Comparison of ENCODE assay signal across 8 cellular contexts in genomic region chr15:58066042-58066867, GRCh38. TPM values are rescaled to one million over a fixed set of nuclear protein-coding genes. Genes with fewer than 3 reads are reported as not detected.
A peak's percentile ranks its signal among the peaks of the same experiment; 100 is the strongest.
DNase-seq lines count a peak whose midpoint lies in the region; ATAC-seq, FAIRE-seq and TF ChIP-seq lines count a peak whose summit lies in the region.

No MANE protein-coding gene starts in this region.

- H3K4me1 ChIP-seq in astrocyte (ENCODE audit: insufficient read depth, low read length) (no peaks in the 10 kb centered on the region), hepatocyte (ENCODE audit: insufficient read depth) (no peaks in the 10 kb centered on the region), psoas muscle (no peaks in the 10 kb centered on the region)

- H3K4me3 Mint-ChIP-seq in astrocyte (ENCODE audit: unreplicated experiment), result peak overlapping the region; percentile 64

- no peak overlapping the region for H3K27ac Mint-ChIP-seq in astrocyte (ENCODE audit: unreplicated experiment)

- H3K9ac ChIP-seq in astrocyte (ENCODE audit: low read length), result no peak overlapping the region

- 8% methylated on average over 32 of the region's 59 CpGs for WGBS in hepatocyte (ENCODE audit: low lambda C conversion rate, missing lambda C conversion rate)
- 7 to 8% (median 8%) methylated on average over 38 to 59 of the region's 59 CpGs for WGBS in psoas muscle, 3 donors

- no peaks in the 10 kb centered on the region for H3K79me2 ChIP-seq in astrocyte (ENCODE audit: insufficient read depth, low read length)
- H3K79me2 ChIP-seq in hepatocyte, result no peaks in the 10 kb centered on the region

- H2AFZ ChIP-seq in astrocyte (ENCODE audit: low read depth, low read length) (peak overlapping the region; percentile 79), hepatocyte (peak overlapping the region; percentile 91)

- H3K4me1 Mint-ChIP-seq in astrocyte (ENCODE audit: low read depth, unreplicated experiment), result no peaks in the 10 kb centered on the region

- peaks cover 35% of the 10 kb centered on the region for H3K27me3 ChIP-seq in AG04450 (ENCODE audit: control insufficient read depth, insufficient read depth, low read length)
- peaks cover 63% of the 10 kb centered on the region for H3K27me3 ChIP-seq in astrocyte (ENCODE audit: insufficient read depth, low read length)
- peaks cover 65% of the 10 kb centered on the region for H3K27me3 ChIP-seq in hepatocyte
- peaks cover 0 to 68% (median 9%) of the 10 kb centered on the region in 3 donors for H3K27me3 ChIP-seq in psoas muscle (ENCODE audit: insufficient read depth in 3 of 3, low read length in 2 of 3)

- intact Hi-C loops in psoas muscle (cut with DNase I), result loop anchor here in 1 of 2 donors (5.0 kb wide), 3 partner anchors 199 to 509 kb away; no protein-coding TSS in a partner anchor

- H3K4me3 ChIP-seq in AG04450 (ENCODE audit: low read depth, low read length), result peak overlapping the region; percentile 42
- H3K4me3 ChIP-seq in astrocyte (ENCODE audit: insufficient read depth, low read depth, low read length), result no peak overlapping the region
- H3K4me3 ChIP-seq in hepatocyte, result peak overlapping the region; percentile 59
- H3K4me3 ChIP-seq in psoas muscle, result peak overlapping the region; percentile 64

- H4K20me1 ChIP-seq in astrocyte (ENCODE audit: insufficient read depth, low read length) (no peaks in the 10 kb centered on the region), hepatocyte (ENCODE audit: insufficient read depth, poor library complexity, severe bottlenecking) (no peaks in the 10 kb centered on the region)

- H3K4me2 ChIP-seq in astrocyte (ENCODE audit: low read length) (peak overlapping the region; percentile 82), hepatocyte (peak overlapping the region; percentile 100)

- H3K9me3 ChIP-seq in AG04450 (ENCODE audit: control insufficient read depth, insufficient read depth, low read length), result peaks cover 8% of the 10 kb centered on the region; the same call in 1 of the 2 replicates
- no peaks in the 10 kb centered on the region for H3K9me3 ChIP-seq in astrocyte (ENCODE audit: insufficient read depth, low read depth, low read length)
- no peaks in the 10 kb centered on the region for H3K9me3 ChIP-seq in hepatocyte (ENCODE audit: low read depth)
- no peaks in the 10 kb centered on the region for H3K9me3 ChIP-seq in psoas muscle

- CTCF ChIA-PET in AG04450 (lab: Charles Lee) (interaction anchor here (0.6 to 2.5 kb wide), 35 partner anchors 8 to 1463 kb away, joined by 3 to 23 read pairs (median 4); no protein-coding TSS in a partner anchor), RWPE1 (lab: Yijun Ruan, JAX) (interaction anchor here (0.5 to 3.5 kb wide), 45 partner anchors 8 to 1565 kb away, joined by 3 to 38 read pairs (median 4); no protein-coding TSS in a partner anchor)

- DNase-seq in AG04450 (ENCODE audit: low read depth, low spot score) (no peak), GM20000 (ENCODE audit: low spot score) (peak; percentile 79), RWPE1 (ENCODE audit: low spot score) (peak; percentile 71), astrocyte (ENCODE audit: low read depth) (no peak), hepatocyte (ENCODE audit: low spot score) (peak; percentile 87), psoas muscle (peak; percentile 65 to 82)
- DNase-seq in effector CD4-positive, alpha-beta T cell, result no peak

- H3K36me3 Mint-ChIP-seq in astrocyte (ENCODE audit: low read depth, unreplicated experiment), result no peaks in the 10 kb centered on the region

- H3K27me3 Mint-ChIP-seq in astrocyte (ENCODE audit: low read depth, unreplicated experiment), result peaks cover 56% of the 10 kb centered on the region

- POLR2A ChIA-PET in AG04450 (lab: Yijun Ruan, JAX) (no interaction called here), RWPE1 (lab: Yijun Ruan, JAX; ENCODE audit: low non-redundant PET) (no interaction called here)

- H3K9me3 Mint-ChIP-seq in astrocyte (ENCODE audit: unreplicated experiment), result peaks cover 2% of the 10 kb centered on the region

- H3K27ac ChIP-seq in AG04450 (ENCODE audit: low read depth, low read length) (no peak overlapping the region), RWPE1 (no peak overlapping the region), astrocyte (ENCODE audit: low read depth, low read length) (no peak overlapping the region), hepatocyte (no peak overlapping the region), psoas muscle (no peak overlapping the region)

- peak; percentile 69 for TF ChIP-seq CTCF in AG04450 (IDR thresholded peaks at IDR 0.05; ENCODE audit: low read depth, low read length)
- TF ChIP-seq CTCF in GM20000 (IDR thresholded peaks at IDR 0.05; ENCODE audit: extremely low read depth, missing control alignments), result peak; percentile 88
- TF ChIP-seq CTCF in RWPE1 (conservative IDR thresholded peaks at IDR 0.05; ENCODE audit: low read depth), result peak; percentile 98
- peak; percentile 51 for TF ChIP-seq CTCF in astrocyte (IDR thresholded peaks at IDR 0.05; ENCODE audit: insufficient read depth, low read depth, low read length)
- peak; percentile 87 for TF ChIP-seq CTCF in hepatocyte (IDR thresholded peaks at IDR 0.05; ENCODE audit: poor library complexity)
- TF ChIP-seq CTCF in psoas muscle (IDR thresholded peaks at IDR 0.05), result peak; percentile 79

- H3K36me3 ChIP-seq in astrocyte (ENCODE audit: insufficient read depth, low read length) (no peaks in the 10 kb centered on the region), hepatocyte (replicated peaks; ENCODE audit: insufficient read depth, low read depth) (no peaks in the 10 kb centered on the region), psoas muscle (ENCODE audit: insufficient read depth in 1 of 2, low read depth in 1 of 2) (no peaks in the 10 kb centered on the region)

- ATAC-seq in psoas muscle (peak; percentile 91 to 96 (median 92)), GM21529 (IDR thresholded peaks at IDR 0.05; ENCODE audit: unreplicated experiment) (no peak)

- FAIRE-seq in astrocyte (lab: Jason Lieb, UNC), result no peak

- H3K9me2 ChIP-seq in hepatocyte (replicated peaks; ENCODE audit: insufficient read depth), result no peaks in the 10 kb centered on the region

RNA-seq across cellular contexts. Expression of gene ALDH1A2, which starts 0.7 kb away (rescaled TPM):
- polyA plus RNA-seq in AG04450 (2011; rRNA removed) (0.68 and 0.77 TPM in 2 replicates), hepatocyte (3.0 and 7.2 TPM in 2 replicates), psoas muscle (1 to 10 TPM in 1 of 3 donors, under 1 TPM in 2; 0.74 to 1.9 (median 0.80) TPM)
- polyA minus RNA-seq in AG04450 (2011; rRNA and poly(A)+ RNA removed), result 1.1 and 1.6 TPM in 2 replicates
- total RNA-seq in astrocyte (0.98 and 1.7 TPM in 2 replicates), hepatocyte (5.3 and 7.3 TPM in 2 replicates), psoas muscle (1 to 10 TPM; 2.5 to 4.7 (median 3.0) TPM)

Comparison
In these comparisons a context has a peak if more than half of its experiments do, and no peak if none do; other contexts are left out.
1. DNase-seq: peak in GM20000 (single experiment), RWPE1 (single experiment), hepatocyte (single experiment) and psoas muscle (2 of 2); none in AG04450 (single experiment), astrocyte (single experiment) and effector CD4-positive, alpha-beta T cell (single experiment).
2. Peak in every context shown above with its lines, with median percentiles within 50 percentile points of each other: CTCF ChIP-seq.